In genomic region chr2:43276962-43277383, GRCh38 we compare ENCODE assay signal across 11 cellular contexts. TPM values are rescaled to one million over a fixed set of nuclear protein-coding genes. Genes with fewer than 3 reads are reported as not detected.
DNase-seq lines count a peak whose midpoint lies in the region; ATAC-seq, FAIRE-seq and TF ChIP-seq lines count a peak whose summit lies in the region.
"Had no signal": no experiment of that assay in that cellular context is flagged by ENCODE, and none has a peak within 500 bp of the region (broad histone marks: within the 10 kb centered on the region; RNA-seq: fewer than 3 reads in every experiment).

No MANE protein-coding gene starts in this region.

- H3K9me3 ChIP-seq in liver (ENCODE audit: control insufficient read depth in 4 of 4, low read length in 3 of 4) (no peaks in the 10 kb centered on the region), HepG2 (ENCODE audit: low read length) (no peaks in the 10 kb centered on the region), body of pancreas (no peaks in the 10 kb centered on the region), aorta (ENCODE audit: control insufficient read depth, low read length) (no peaks in the 10 kb centered on the region)

- H2BK15ac ChIP-seq in mesendoderm (replicated peaks; ENCODE audit: low read depth), result no peak overlapping the region

- POLR2A ChIA-PET in HepG2 (lab: Yijun Ruan, JAX), result no interaction called here

- H3K27ac ChIP-seq in liver (ENCODE audit: low read depth in 1 of 2, low read length in 2 of 2) (peak overlapping the region; percentile 57 to 87), HepG2 (ENCODE audit: extremely low read length, insufficient read depth, low read length) (no peak overlapping the region), body of pancreas (peak overlapping the region in 3 of 4 donors; percentile 67 to 74 (median 69)), mesendoderm (ENCODE audit: low read depth, low read length) (no peak overlapping the region), aorta (ENCODE audit: low read depth in 1 of 2, low read length in 2 of 2) (peak overlapping the region; percentile 64 to 99)
- H3K27ac ChIP-seq: KMS-11 had no signal

- H3K4ac ChIP-seq in mesendoderm (ENCODE audit: low read depth, low read length), result no peak overlapping the region

- CTCF ChIA-PET in HepG2 (lab: Yijun Ruan, JAX; ENCODE audit: low intra/inter-chr PET ratio, low total read pairs), result interaction anchor here (0.5 kb wide), 1 partner anchor 842 kb away, joined by 3 read pairs; no protein-coding TSS in a partner anchor

- no TSS peak for BruUV-seq in HepG2 (replicated peaks; lab: Mats Ljungman, UMichigan)

- in situ Hi-C loops in HepG2 (cut with HindIII; ENCODE audit: extremely low pct_ligation_motif_present, low pct_unique_long_range_greater_than_20kb), result no loop called here

- no peak for ATAC-seq in HepG2
- peak; percentile 41 for ATAC-seq in body of pancreas
- ATAC-seq in aorta (ENCODE audit: low FRiP score), result no peak
- ATAC-seq in HG03460 (IDR thresholded peaks at IDR 0.05; ENCODE audit: unreplicated experiment), result no peak

- FAIRE-seq in HepG2 (lab: Jason Lieb, UNC), result no peak
- FAIRE-seq: endometrium had no signal

- H2AFZ ChIP-seq in HepG2 (ENCODE audit: low read length), result no peak overlapping the region

- peak overlapping the region; percentile 30 for H3K56ac ChIP-seq in mesendoderm (ENCODE audit: low read length)

- H3K9ac ChIP-seq in liver (ENCODE audit: low read depth in 1 of 2, low read length in 2 of 2) (no peak overlapping the region), HepG2 (ENCODE audit: insufficient read depth, low read depth, low read length) (no peak overlapping the region), mesendoderm (ENCODE audit: low read length) (no peak overlapping the region)
- H3K9ac ChIP-seq: KMS-11 had no signal

- no peak overlapping the region for H2BK120ac ChIP-seq in mesendoderm (ENCODE audit: low read depth, low read length)

- H3K4me1 ChIP-seq in liver (ENCODE audit: control insufficient read depth in 4 of 4, insufficient read depth in 4 of 4, low read length in 3 of 4), result peaks cover 7 to 19% (median 16%) of the 10 kb centered on the region in 4 donors
- peaks cover 20% of the 10 kb centered on the region for H3K4me1 ChIP-seq in HepG2 (ENCODE audit: insufficient read depth, low read length)
- peaks cover 20% of the 10 kb centered on the region for H3K4me1 ChIP-seq in body of pancreas
- peaks cover 14% of the 10 kb centered on the region for H3K4me1 ChIP-seq in mesendoderm (ENCODE audit: control insufficient read depth, low read depth, low read length)
- H3K4me1 ChIP-seq in aorta (ENCODE audit: control insufficient read depth in 1 of 2, insufficient read depth in 2 of 2, low read length in 2 of 2), result peaks cover 0 to 7% of the 10 kb centered on the region in 2 donors

- TF ChIP-seq POLR2A in HepG2 (IDR thresholded peaks at IDR 0.05; ENCODE audit: insufficient read depth in 1 of 2, low read depth in 2 of 2, low read length in 2 of 2) (no peak), body of pancreas (IDR thresholded peaks at IDR 0.05) (no peak)

- H2BK5ac ChIP-seq in mesendoderm (ENCODE audit: low read length), result no peak overlapping the region

- H3K79me1 ChIP-seq in mesendoderm (ENCODE audit: low read length), result no peaks in the 10 kb centered on the region

- no peak overlapping the region for H3K4me2 ChIP-seq in HepG2 (ENCODE audit: low read depth, low read length)
- no peak overlapping the region for H3K4me2 ChIP-seq in mesendoderm (ENCODE audit: low read length)
- H3K4me2 ChIP-seq: KMS-11 had no signal

- H4K8ac ChIP-seq in mesendoderm (ENCODE audit: low read depth, low read length), result no peak overlapping the region

- no peak overlapping the region for H3K23ac ChIP-seq in mesendoderm (ENCODE audit: low read length)

- TF ChIP-seq CTCF in liver (IDR thresholded peaks at IDR 0.05; ENCODE audit: low read depth, low read length, missing input control), result no peak
- no peak for TF ChIP-seq CTCF in HepG2 (CRISPR knock-in tag; IDR thresholded peaks at IDR 0.05)
- TF ChIP-seq CTCF in body of pancreas (IDR thresholded peaks at IDR 0.05), result no peak

- intact Hi-C loops in HepG2 (cut with micrococcal nuclease; ENCODE audit: unreplicated experiment) (no loop called here), body of pancreas (cut with DNase I) (no loop called here), aorta (cut with DNase I) (no loop called here)

- H3K4me3 ChIP-seq in liver (ENCODE audit: low read depth in 1 of 3, low read length in 3 of 3) (no peak overlapping the region), HepG2 (replicated peaks in 1 of 3; ENCODE audit: insufficient read depth in 1 of 3, low read depth in 2 of 3, low read length in 3 of 3) (no peak overlapping the region), body of pancreas (no peak overlapping the region), mesendoderm (ENCODE audit: low read length) (no peak overlapping the region), aorta (ENCODE audit: low read length in 2 of 2) (no peak overlapping the region)

- DNase-seq in HepG2 (ENCODE audit: low spot score), result no peak
- DNase-seq in body of pancreas, result peak; percentile 36 to 66 (median 55)
- DNase-seq in mesendoderm, result peak; percentile 19
- DNase-seq in aorta, result no peak
- no peak for DNase-seq in iPS-NIHi7 (ENCODE audit: extremely low spot score)
- DNase-seq in NOMO-1 (lab: John Stamatoyannopoulos, UW; ENCODE audit: unreplicated experiment in 2 of 2), result no peak
- DNase-seq: activated CD4-positive, alpha-beta T cell treated with anti-CD3 and anti-CD28 coated beads, Interleukin-2, amount 50 U/mL, for 1 hour had no signal

- TF ChIP-seq EP300 in HepG2 (IDR thresholded peaks at IDR 0.05; ENCODE audit: low read depth in 2 of 2, low read length in 2 of 2), result no peak
- no peak for TF ChIP-seq EP300 in HepG2 (CRISPR knock-in tag; IDR thresholded peaks at IDR 0.05; ENCODE audit: borderline replicate concordance)

- H3K27me3 ChIP-seq in liver (ENCODE audit: control insufficient read depth in 4 of 4, insufficient read depth in 4 of 4, low read length in 3 of 4), result no peaks in the 10 kb centered on the region
- H3K27me3 ChIP-seq in HepG2 (ENCODE audit: control insufficient read depth in 1 of 2, insufficient read depth in 2 of 2, low read length in 2 of 2), result no peaks in the 10 kb centered on the region
- no peaks in the 10 kb centered on the region for H3K27me3 ChIP-seq in body of pancreas
- no peaks in the 10 kb centered on the region for H3K27me3 ChIP-seq in mesendoderm (ENCODE audit: insufficient read depth, low read length, poor library complexity)
- H3K27me3 ChIP-seq in aorta (ENCODE audit: control insufficient read depth in 1 of 2, insufficient read depth in 2 of 2, low read length in 1 of 2), result no peaks in the 10 kb centered on the region

- no peak overlapping the region for H2AK5ac ChIP-seq in mesendoderm (ENCODE audit: low read length)

- H4K5ac ChIP-seq in mesendoderm (ENCODE audit: low read length), result no peak overlapping the region

- H3K18ac ChIP-seq in mesendoderm (ENCODE audit: low read length), result no peak overlapping the region

- H3K36me3 ChIP-seq in liver (ENCODE audit: control insufficient read depth in 4 of 4, insufficient read depth in 3 of 4, low read depth in 1 of 4, low read length in 3 of 4) (peaks cover 0 to 2% (median 0%) of the 10 kb centered on the region in 4 donors), HepG2 (replicated peaks in 1 of 2; ENCODE audit: control insufficient read depth in 1 of 2, insufficient read depth in 2 of 2, low read length in 2 of 2) (peaks cover 0 to 15% of the 10 kb centered on the region in 2 experiments; a peak in 2 of 5 replicates), body of pancreas (replicated peaks in 1 of 2; ENCODE audit: insufficient read depth in 1 of 2, low read depth in 2 of 2) (no peaks in the 10 kb centered on the region), mesendoderm (ENCODE audit: control insufficient read depth, insufficient read depth, low read length) (no peaks in the 10 kb centered on the region), aorta (ENCODE audit: control insufficient read depth in 1 of 2, insufficient read depth in 2 of 2, low read length in 1 of 2) (no peaks in the 10 kb centered on the region)

- 62% methylated on average over 3 of the region's 3 CpGs for WGBS in liver
- 88% methylated on average over 3 of the region's 3 CpGs for WGBS in HepG2 (ENCODE audit: low lambda C conversion rate)
- 56 to 57% methylated on average over 3 of the region's 3 CpGs for WGBS in body of pancreas, 2 donors
- WGBS in mesendoderm (ENCODE audit: extremely low coverage, insufficient coverage, low lambda C conversion rate), result no CpG with 5 or more reads among the region's 3 CpGs
- WGBS in aorta, 2 donors, result 43 to 44% methylated on average over 3 of the region's 3 CpGs

- H3K79me2 ChIP-seq in HepG2 (ENCODE audit: insufficient read depth, low read length) (no peaks in the 10 kb centered on the region), mesendoderm (ENCODE audit: control insufficient read depth, insufficient read depth, low read length) (no peaks in the 10 kb centered on the region)

- no peaks in the 10 kb centered on the region for H4K20me1 ChIP-seq in HepG2 (ENCODE audit: insufficient read depth, low read length)

- TF ChIP-seq RAD21 in liver (IDR thresholded peaks at IDR 0.05) (no peak), HepG2 (CRISPR knock-in tag; IDR thresholded peaks at IDR 0.05) (no peak)

RNA-seq across cellular contexts. Expression of gene ZFP36L2, which starts 50.6 kb away (rescaled TPM):
- 10 to 100 TPM; 10.3 to 19.7 TPM for total RNA-seq in liver
- polyA plus RNA-seq in liver, result 10 to 100 TPM; 18.1 to 26.8 TPM
- total RNA-seq in HepG2 (2016; rRNA removed; fragmentation: Illumina TruSeq; extraction: Trizol), result 21.8 and 32.5 TPM in 2 replicates
- total RNA-seq in HepG2 (2016; cell fraction: cytosol; rRNA removed; fragmentation: Illumina TruSeq; extraction: Trizol; ENCODE audit: low read depth), result 10.9 and 11.1 TPM in 2 replicates
- 20.7 and 30.7 TPM in 2 replicates for total RNA-seq in HepG2 (2016; cell fraction: insoluble cytoplasmic fraction; rRNA removed; fragmentation: Illumina TruSeq; extraction: Trizol)
- total RNA-seq in HepG2 (2016; cell fraction: membrane; rRNA removed; fragmentation: Illumina TruSeq; extraction: Trizol), result 45.2 and 45.6 TPM in 2 replicates
- 28.9 and 31.5 TPM in 2 replicates for total RNA-seq in HepG2 (2016; cell fraction: nucleus; rRNA removed; fragmentation: Illumina TruSeq; extraction: Trizol)
- polyA plus RNA-seq in HepG2 (2011; rRNA removed), result 11.2 and 12.5 TPM in 2 replicates
- polyA plus RNA-seq in HepG2 (2011; cell fraction: cytosol; rRNA removed), result 6.8 and 9.1 TPM in 2 replicates
- polyA plus RNA-seq in HepG2 (2011; cell fraction: nucleus; rRNA removed), result 13.5 and 16.7 TPM in 2 replicates
- polyA plus RNA-seq in HepG2 (2012), result 52.4 and 60.8 TPM in 2 replicates
- polyA plus RNA-seq in HepG2 (2016; cell fraction: cytosol; fragmentation: Illumina TruSeq; extraction: Trizol; ENCODE audit: low read depth), result 10.6 and 12.4 TPM in 2 replicates
- polyA plus RNA-seq in HepG2 (2016; cell fraction: insoluble cytoplasmic fraction; fragmentation: Illumina TruSeq; extraction: Trizol; ENCODE audit: low read depth), result 78.1 and 90.4 TPM in 2 replicates
- 44.3 and 47.5 TPM in 2 replicates for polyA plus RNA-seq in HepG2 (2016; cell fraction: membrane; fragmentation: Illumina TruSeq; extraction: Trizol; ENCODE audit: low read depth)
- polyA plus RNA-seq in HepG2 (2016; cell fraction: nucleus; fragmentation: Illumina TruSeq; extraction: Trizol; ENCODE audit: insufficient read depth, low read depth), result 95.3 and 99.0 TPM in 2 replicates
- 3.9 and 12.4 TPM in 2 replicates for polyA minus RNA-seq in HepG2 (2011; rRNA and poly(A)+ RNA removed; ENCODE audit: low replicate concordance)
- polyA minus RNA-seq in HepG2 (2011; cell fraction: cytosol; rRNA and poly(A)+ RNA removed), result 25.5 and 27.1 TPM in 2 replicates
- 10.1 and 12.1 TPM in 2 replicates for polyA minus RNA-seq in HepG2 (2011; cell fraction: nucleus; rRNA and poly(A)+ RNA removed)
- total RNA-seq in body of pancreas, result 100 to 1,000 TPM in 1 of 2 donors, 10 to 100 TPM in 1; 57.1 to 116 TPM
- polyA plus RNA-seq in mesendoderm (2013, experiment 1 of 2), result 71.1 TPM
- polyA plus RNA-seq in mesendoderm (2013, experiment 2 of 2), result 70.6 TPM
- total RNA-seq in aorta, result 100 to 1,000 TPM; 180 to 231 TPM
- 100 to 1,000 TPM in 1 of 2 donors, 10 to 100 TPM in 1; 71.9 to 118 TPM for polyA plus RNA-seq in aorta

Comparison
In these comparisons a context has a peak if more than half of its experiments do, and no peak if none do; other contexts are left out.
1. H3K27ac ChIP-seq: peak in liver (2 of 2), body of pancreas (3 of 4) and aorta (2 of 2); none in HepG2 (single experiment) and mesendoderm (single experiment).
2. DNase-seq: peak in body of pancreas (4 of 4) and mesendoderm (single experiment); none in HepG2 (single experiment), aorta (0 of 2), iPS-NIHi7 (single experiment) and NOMO-1 (0 of 2).